In genomic region chr3:129942296-129942695, GRCh38 we compare ENCODE assay signal across 8 cellular contexts. TPM values are rescaled to one million over a fixed set of nuclear protein-coding genes. Genes with fewer than 3 reads are reported as not detected.
DNase-seq lines count a peak whose midpoint lies in the region; ATAC-seq and TF ChIP-seq lines count a peak whose summit lies in the region.

No MANE protein-coding gene starts in this region.

- no peak overlapping the region for H3K27ac Mint-ChIP-seq in T-helper 2 cell treated with Interferon-gamma antibody and Interleukin-4, amounts not matched to agents 5 μg/mL and 100 μg/mL, for 36 hours
- H3K27ac Mint-ChIP-seq in activated T-helper 2 cell treated with anti-CD3 and anti-CD28 coated beads, Interferon-gamma antibody, Interleukin-2, Interleukin-4, amounts not matched to agents 10 μg/mL and 5 μg/mL and 100 μg/mL, durations not matched to agents 14 hours and 24 hours and 36 hours = no peak overlapping the region

- H3K9ac ChIP-seq in colonic mucosa (ENCODE audit: low read depth in 2 of 2, low read length in 2 of 2) = no peak overlapping the region

- no peaks in the 10 kb centered on the region for H3K9me3 ChIP-seq in colonic mucosa
- peaks cover 0 to 4% of the 10 kb centered on the region in 2 donors for H3K9me3 ChIP-seq in left lung

- no peaks in the 10 kb centered on the region for H3K9me3 Mint-ChIP-seq in T-helper 2 cell treated with Interferon-gamma antibody and Interleukin-4, amounts not matched to agents 5 μg/mL and 100 μg/mL, for 36 hours
- no peaks in the 10 kb centered on the region for H3K9me3 Mint-ChIP-seq in activated T-helper 2 cell treated with anti-CD3 and anti-CD28 coated beads, Interferon-gamma antibody, Interleukin-2, Interleukin-4, amounts not matched to agents 10 μg/mL and 5 μg/mL and 100 μg/mL, durations not matched to agents 14 hours and 24 hours and 36 hours

- no peak overlapping the region for H3K4me3 ChIP-seq in colonic mucosa
- H3K4me3 ChIP-seq in left lung = no peak overlapping the region

- H3K27me3 ChIP-seq in colonic mucosa = no peaks in the 10 kb centered on the region
- no peaks in the 10 kb centered on the region for H3K27me3 ChIP-seq in left lung

- H3K4me3 Mint-ChIP-seq in T-helper 2 cell treated with Interferon-gamma antibody and Interleukin-4, amounts not matched to agents 5 μg/mL and 100 μg/mL, for 36 hours = no peak overlapping the region
- H3K4me3 Mint-ChIP-seq in activated T-helper 2 cell treated with anti-CD3 and anti-CD28 coated beads, Interferon-gamma antibody, Interleukin-2, Interleukin-4, amounts not matched to agents 10 μg/mL and 5 μg/mL and 100 μg/mL, durations not matched to agents 14 hours and 24 hours and 36 hours (ENCODE audit: low read depth) = no peak overlapping the region

- DNase-seq in CMK (ENCODE audit: low read depth) = peak; percentile 29
- peak; percentile 43 for DNase-seq in NCI-H128 (lab: John Stamatoyannopoulos, UW; ENCODE audit: unreplicated experiment)
- DNase-seq in T-helper 2 cell treated with Interferon-gamma antibody and Interleukin-4, amounts not matched to agents 5 μg/mL and 100 μg/mL, for 36 hours (ENCODE audit: low spot score) = peak; percentile 10
- peak; percentile 51 for DNase-seq in colonic mucosa
- DNase-seq in left lung = peak in 1 of 2 donors; percentile 50
- peak; percentile 14 to 15 for DNase-seq in stimulated activated CD8-positive, alpha-beta memory T cell treated with anti-CD3 and anti-CD28 coated beads, Interleukin-15, amount 100 ng/mL, for 48 hours (ENCODE audit: low read depth in 2 of 2)
- no peak for DNase-seq in activated T-helper 2 cell treated with anti-CD3 and anti-CD28 coated beads, Interferon-gamma antibody, Interleukin-2, Interleukin-4, amounts not matched to agents 10 μg/mL and 5 μg/mL and 100 μg/mL, durations not matched to agents 14 hours and 24 hours and 36 hours (ENCODE audit: low spot score)

- H3K4me1 ChIP-seq in colonic mucosa (no peaks in the 10 kb centered on the region), left lung (no peaks in the 10 kb centered on the region)

- TF ChIP-seq CTCF in colonic mucosa (IDR thresholded peaks at IDR 0.05) (peak; percentile 73), left lung (IDR thresholded peaks at IDR 0.05) (peak; percentile 71 to 86)

- intact Hi-C loops in colonic mucosa (cut with DNase I) (loop anchor here (5.0 kb wide), 1 partner anchor 160 kb away; no protein-coding TSS in a partner anchor), left lung (cut with DNase I) (loop anchor here in 1 of 2 donors (10.0 kb wide), 1 partner anchor 153 kb away; no protein-coding TSS in a partner anchor)
- intact Hi-C loops in activated T-helper 2 cell treated with anti-CD3 and anti-CD28 coated beads, Interferon-gamma antibody, Interleukin-2, Interleukin-4, amounts not matched to agents 10 μg/mL and 5 μg/mL and 100 μg/mL, durations not matched to agents 14 hours and 24 hours and 36 hours (cut with micrococcal nuclease) = loop anchor here (10.0 kb wide), 2 partner anchors 63 to 153 kb away; no protein-coding TSS in a partner anchor

- H3K27ac ChIP-seq in colonic mucosa = no peak overlapping the region
- no peak overlapping the region for H3K27ac ChIP-seq in left lung

- H3K36me3 ChIP-seq in colonic mucosa (no peaks in the 10 kb centered on the region), left lung (no peaks in the 10 kb centered on the region)

- peak; percentile 50 for ATAC-seq in GM21526 (IDR thresholded peaks at IDR 0.05; ENCODE audit: low FRiP score, unreplicated experiment)
- ATAC-seq in left lung = peak; percentile 93

- H3K27me3 Mint-ChIP-seq in T-helper 2 cell treated with Interferon-gamma antibody and Interleukin-4, amounts not matched to agents 5 μg/mL and 100 μg/mL, for 36 hours (ENCODE audit: low read depth) = peaks cover 3% of the 10 kb centered on the region
- peaks cover 9% of the 10 kb centered on the region for H3K27me3 Mint-ChIP-seq in activated T-helper 2 cell treated with anti-CD3 and anti-CD28 coated beads, Interferon-gamma antibody, Interleukin-2, Interleukin-4, amounts not matched to agents 10 μg/mL and 5 μg/mL and 100 μg/mL, durations not matched to agents 14 hours and 24 hours and 36 hours (ENCODE audit: low read depth)

- peaks cover 1% of the 10 kb centered on the region for H3K4me1 Mint-ChIP-seq in T-helper 2 cell treated with Interferon-gamma antibody and Interleukin-4, amounts not matched to agents 5 μg/mL and 100 μg/mL, for 36 hours (ENCODE audit: low read depth)
- no peaks in the 10 kb centered on the region for H3K4me1 Mint-ChIP-seq in activated T-helper 2 cell treated with anti-CD3 and anti-CD28 coated beads, Interferon-gamma antibody, Interleukin-2, Interleukin-4, amounts not matched to agents 10 μg/mL and 5 μg/mL and 100 μg/mL, durations not matched to agents 14 hours and 24 hours and 36 hours (ENCODE audit: low read depth)

- no peaks in the 10 kb centered on the region for H3K36me3 Mint-ChIP-seq in T-helper 2 cell treated with Interferon-gamma antibody and Interleukin-4, amounts not matched to agents 5 μg/mL and 100 μg/mL, for 36 hours (ENCODE audit: low read depth)
- no peaks in the 10 kb centered on the region for H3K36me3 Mint-ChIP-seq in activated T-helper 2 cell treated with anti-CD3 and anti-CD28 coated beads, Interferon-gamma antibody, Interleukin-2, Interleukin-4, amounts not matched to agents 10 μg/mL and 5 μg/mL and 100 μg/mL, durations not matched to agents 14 hours and 24 hours and 36 hours (ENCODE audit: low read depth)

RNA-seq across cellular contexts. Expression of gene TRH, which starts 32.2 kb away (rescaled TPM):
- total RNA-seq in colonic mucosa (not detected), left lung (not detected)
- total RNA-seq in activated T-helper 2 cell treated with anti-CD3 and anti-CD28 coated beads, Interferon-gamma antibody, Interleukin-2, Interleukin-4, amounts not matched to agents 10 μg/mL and 5 μg/mL and 100 μg/mL, durations not matched to agents 14 hours and 24 hours and 36 hours = not detected in 2 replicates

RNA-seq across cellular contexts. Expression of gene TMCC1, which starts 48.8 kb away (rescaled TPM):
- total RNA-seq in colonic mucosa (10 to 100 TPM; 23.2 to 32.8 TPM), left lung (10 to 100 TPM; 32.6 to 38.8 TPM)
- total RNA-seq in activated T-helper 2 cell treated with anti-CD3 and anti-CD28 coated beads, Interferon-gamma antibody, Interleukin-2, Interleukin-4, amounts not matched to agents 10 μg/mL and 5 μg/mL and 100 μg/mL, durations not matched to agents 14 hours and 24 hours and 36 hours = 18.0 and 21.3 TPM in 2 replicates
